Comparison of ENCODE assay signal across 2 cellular contexts in genomic region chr12:49967777-49968250, GRCh38.
TF ChIP-seq lines count a peak whose summit lies in the region.

No MANE protein-coding gene starts in this region.

TF ChIP-seq in SK-N-SH, 30 proteins besides CTCF, POLR2A, EP300 and RAD21:
- TF ChIP-seq REST (IDR thresholded peaks at IDR 0.05; ENCODE audit: low read depth, low read length): no peak
- no peak for TF ChIP-seq RCOR1 (IDR thresholded peaks at IDR 0.05; ENCODE audit: low read length)
- TF ChIP-seq TCF12 (IDR thresholded peaks at IDR 0.05): no peak
- no peak for TF ChIP-seq YY1 (IDR thresholded peaks at IDR 0.05; ENCODE audit: low read depth)
- no peak for TF ChIP-seq ELF1 (IDR thresholded peaks at IDR 0.05)
- no peak for TF ChIP-seq PBX3 (IDR thresholded peaks at IDR 0.05)
- no peak for TF ChIP-seq FOXJ3 (CRISPR knock-in tag; IDR thresholded peaks at IDR 0.05)
- no peak for TF ChIP-seq FOSL2 (IDR thresholded peaks at IDR 0.05; ENCODE audit: borderline replicate concordance, low read depth)
- no peak for TF ChIP-seq SIN3A (IDR thresholded peaks at IDR 0.05; ENCODE audit: borderline replicate concordance, low read depth, low read length)
- TF ChIP-seq GABPA (IDR thresholded peaks at IDR 0.05; ENCODE audit: low read depth): no peak
- no peak for TF ChIP-seq RFX5 (IDR thresholded peaks at IDR 0.05; ENCODE audit: low read length)
- no peak for TF ChIP-seq MEF2A (IDR thresholded peaks at IDR 0.05; ENCODE audit: borderline replicate concordance, low read depth)

TF ChIP-seq in SK-N-SH treated with all-trans-retinoic acid at 6 μM for 48 hours, 23 proteins besides CTCF, POLR2A, EP300 and RAD21 (continued from another document):
- TF ChIP-seq, protein P1, sequence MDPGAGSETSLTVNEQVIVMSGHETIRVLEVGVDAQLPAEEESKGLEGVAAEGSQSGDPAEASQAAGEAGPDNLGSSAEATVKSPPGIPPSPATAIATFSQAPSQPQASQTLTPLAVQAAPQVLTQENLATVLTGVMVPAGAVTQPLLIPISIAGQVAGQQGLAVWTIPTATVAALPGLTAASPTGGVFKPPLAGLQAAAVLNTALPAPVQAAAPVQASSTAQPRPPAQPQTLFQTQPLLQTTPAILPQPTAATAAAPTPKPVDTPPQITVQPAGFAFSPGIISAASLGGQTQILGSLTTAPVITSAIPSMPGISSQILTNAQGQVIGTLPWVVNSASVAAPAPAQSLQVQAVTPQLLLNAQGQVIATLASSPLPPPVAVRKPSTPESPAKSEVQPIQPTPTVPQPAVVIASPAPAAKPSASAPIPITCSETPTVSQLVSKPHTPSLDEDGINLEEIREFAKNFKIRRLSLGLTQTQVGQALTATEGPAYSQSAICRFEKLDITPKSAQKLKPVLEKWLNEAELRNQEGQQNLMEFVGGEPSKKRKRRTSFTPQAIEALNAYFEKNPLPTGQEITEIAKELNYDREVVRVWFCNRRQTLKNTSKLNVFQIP (CRISPR knock-in tag; IDR thresholded peaks at IDR 0.05; ENCODE audit: borderline replicate concordance, low read depth): no peak
- no peak for TF ChIP-seq ARNTL (CRISPR knock-in tag; IDR thresholded peaks at IDR 0.05; ENCODE audit: borderline replicate concordance, low read depth)
- TF ChIP-seq ESRRG (CRISPR knock-in tag; IDR thresholded peaks at IDR 0.05): no peak
- no peak for TF ChIP-seq ZNF8 (CRISPR knock-in tag; IDR thresholded peaks at IDR 0.05)
- TF ChIP-seq OSR1 (CRISPR knock-in tag; IDR thresholded peaks at IDR 0.05): no peak
- TF ChIP-seq PPARA (CRISPR knock-in tag; IDR thresholded peaks at IDR 0.05; ENCODE audit: borderline replicate concordance): no peak
- TF ChIP-seq CREB5 (CRISPR knock-in tag; IDR thresholded peaks at IDR 0.05; ENCODE audit: low read depth): no peak
- no peak for TF ChIP-seq CSDC2 (CRISPR knock-in tag; IDR thresholded peaks at IDR 0.05)
- TF ChIP-seq ZFP3 (CRISPR knock-in tag; IDR thresholded peaks at IDR 0.05): no peak
- TF ChIP-seq ISL1 (CRISPR knock-in tag; IDR thresholded peaks at IDR 0.05): no peak
- TF ChIP-seq, protein P2, sequence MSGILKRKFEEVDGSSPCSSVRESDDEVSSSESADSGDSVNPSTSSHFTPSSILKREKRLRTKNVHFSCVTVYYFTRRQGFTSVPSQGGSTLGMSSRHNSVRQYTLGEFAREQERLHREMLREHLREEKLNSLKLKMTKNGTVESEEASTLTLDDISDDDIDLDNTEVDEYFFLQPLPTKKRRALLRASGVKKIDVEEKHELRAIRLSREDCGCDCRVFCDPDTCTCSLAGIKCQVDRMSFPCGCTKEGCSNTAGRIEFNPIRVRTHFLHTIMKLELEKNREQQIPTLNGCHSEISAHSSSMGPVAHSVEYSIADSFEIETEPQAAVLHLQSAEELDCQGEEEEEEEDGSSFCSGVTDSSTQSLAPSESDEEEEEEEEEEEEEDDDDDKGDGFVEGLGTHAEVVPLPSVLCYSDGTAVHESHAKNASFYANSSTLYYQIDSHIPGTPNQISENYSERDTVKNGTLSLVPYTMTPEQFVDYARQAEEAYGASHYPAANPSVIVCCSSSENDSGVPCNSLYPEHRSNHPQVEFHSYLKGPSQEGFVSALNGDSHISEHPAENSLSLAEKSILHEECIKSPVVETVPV (CRISPR knock-in tag; IDR thresholded peaks at IDR 0.05): no peak
- TF ChIP-seq RARB (CRISPR knock-in tag; IDR thresholded peaks at IDR 0.05): no peak
- no peak for TF ChIP-seq ZC3H10 (CRISPR knock-in tag; IDR thresholded peaks at IDR 0.05)
- TF ChIP-seq ZNF565 (CRISPR knock-in tag; conservative IDR thresholded peaks at IDR 0.05; ENCODE audit: low read depth): no peak
- TF ChIP-seq, protein P3, sequence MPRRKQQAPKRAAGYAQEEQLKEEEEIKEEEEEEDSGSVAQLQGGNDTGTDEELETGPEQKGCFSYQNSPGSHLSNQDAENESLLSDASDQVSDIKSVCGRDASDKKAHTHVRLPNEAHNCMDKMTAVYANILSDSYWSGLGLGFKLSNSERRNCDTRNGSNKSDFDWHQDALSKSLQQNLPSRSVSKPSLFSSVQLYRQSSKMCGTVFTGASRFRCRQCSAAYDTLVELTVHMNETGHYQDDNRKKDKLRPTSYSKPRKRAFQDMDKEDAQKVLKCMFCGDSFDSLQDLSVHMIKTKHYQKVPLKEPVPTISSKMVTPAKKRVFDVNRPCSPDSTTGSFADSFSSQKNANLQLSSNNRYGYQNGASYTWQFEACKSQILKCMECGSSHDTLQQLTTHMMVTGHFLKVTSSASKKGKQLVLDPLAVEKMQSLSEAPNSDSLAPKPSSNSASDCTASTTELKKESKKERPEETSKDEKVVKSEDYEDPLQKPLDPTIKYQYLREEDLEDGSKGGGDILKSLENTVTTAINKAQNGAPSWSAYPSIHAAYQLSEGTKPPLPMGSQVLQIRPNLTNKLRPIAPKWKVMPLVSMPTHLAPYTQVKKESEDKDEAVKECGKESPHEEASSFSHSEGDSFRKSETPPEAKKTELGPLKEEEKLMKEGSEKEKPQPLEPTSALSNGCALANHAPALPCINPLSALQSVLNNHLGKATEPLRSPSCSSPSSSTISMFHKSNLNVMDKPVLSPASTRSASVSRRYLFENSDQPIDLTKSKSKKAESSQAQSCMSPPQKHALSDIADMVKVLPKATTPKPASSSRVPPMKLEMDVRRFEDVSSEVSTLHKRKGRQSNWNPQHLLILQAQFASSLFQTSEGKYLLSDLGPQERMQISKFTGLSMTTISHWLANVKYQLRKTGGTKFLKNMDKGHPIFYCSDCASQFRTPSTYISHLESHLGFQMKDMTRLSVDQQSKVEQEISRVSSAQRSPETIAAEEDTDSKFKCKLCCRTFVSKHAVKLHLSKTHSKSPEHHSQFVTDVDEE (CRISPR knock-in tag; IDR thresholded peaks at IDR 0.05): no peak
TF ChIP-seq in SK-N-SH treated with all-trans-retinoic acid at 6 μM for 48 hours: peak in this region for 0.
